In the genomic region with DNA sequence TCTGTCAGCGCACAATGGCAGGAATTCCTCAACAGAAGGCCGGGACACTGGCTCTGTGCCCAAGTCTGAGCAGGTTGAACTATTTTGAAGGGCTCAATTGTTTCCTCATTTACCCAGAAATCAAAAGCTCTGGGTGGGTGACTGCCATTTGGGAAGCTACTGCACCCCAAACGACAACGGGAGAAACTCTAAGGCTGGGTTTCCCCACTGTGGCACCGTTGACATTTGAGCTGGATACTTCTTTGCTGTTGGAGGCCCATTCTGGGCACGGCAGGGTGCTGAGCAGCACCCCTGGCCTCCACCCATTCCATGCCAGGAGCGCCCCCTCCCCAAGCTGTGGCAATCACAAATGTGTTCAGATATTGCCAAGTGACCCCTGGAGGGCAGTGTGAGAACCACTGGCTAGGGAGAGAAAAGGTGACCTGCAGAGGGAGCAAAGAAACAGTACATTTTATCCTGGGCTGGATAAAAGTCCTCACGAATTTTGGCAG, we compare ENCODE assay signal across 9 cellular contexts.
A peak's percentile ranks its signal among the peaks of the same experiment; 100 is the strongest.
DNase-seq lines count a peak whose midpoint lies in the region; ATAC-seq, FAIRE-seq and TF ChIP-seq lines count a peak whose summit lies in the region.
"Had no signal": no experiment of that assay in that cellular context is flagged by ENCODE, and none has a peak within 500 bp of the region (broad histone marks: within the 10 kb centered on the region; RNA-seq: fewer than 3 reads in every experiment).

No MANE protein-coding gene starts in this region.

- H3K9ac ChIP-seq in GM23248 (no peak overlapping the region), endothelial cell of umbilical vein (replicated peaks; ENCODE audit: extremely low read depth, insufficient read depth, low read length) (no peak overlapping the region), neural progenitor cell (no peak overlapping the region)

- H3K4me2 ChIP-seq in GM23248 (ENCODE audit: unreplicated experiment) (no peak overlapping the region), OCI-LY7 (ENCODE audit: low read length) (no peak overlapping the region), endothelial cell of umbilical vein (ENCODE audit: insufficient read depth, low read length) (no peak overlapping the region), neural progenitor cell (no peak overlapping the region)

- H3K9me1 ChIP-seq in endothelial cell of umbilical vein (replicated peaks; ENCODE audit: control insufficient read depth, extremely low read depth, insufficient read depth, low read length), result no peaks in the 10 kb centered on the region

- POLR2A ChIA-PET in OCI-LY7 (lab: Charles Lee) (no interaction called here), endothelial cell of umbilical vein (lab: Charles Lee) (interaction anchor here (1.4 kb wide), 1 partner anchor 9 kb away, joined by 5 read pairs; no protein-coding TSS in a partner anchor)

- no peak overlapping the region for H3K27ac ChIP-seq in GM23248
- H3K27ac ChIP-seq in OCI-LY7 (ENCODE audit: low read depth, low read length, poor library complexity, severe bottlenecking), result no peak overlapping the region
- H3K27ac ChIP-seq in endothelial cell of umbilical vein (ENCODE audit: insufficient read depth, low read depth, low read length), result no peak overlapping the region
- no peak overlapping the region for H3K27ac ChIP-seq in neural progenitor cell

- 49 to 58% methylated on average over 8 of the region's 8 CpGs for WGBS in GM23248 (ENCODE audit: low coverage in 1 of 2, low lambda C conversion rate in 2 of 2, missing lambda C conversion rate in 2 of 2), 2 experiments

- H3K27ac Mint-ChIP-seq in neural progenitor cell, result no peak overlapping the region
- H3K27ac Mint-ChIP-seq: activated naive CD4-positive, alpha-beta T cell treated with anti-CD3 and anti-CD28 coated beads, Interleukin-2, amount 50 U/mL, for 24 hours had no signal

- no peaks in the 10 kb centered on the region for H3K9me3 ChIP-seq in GM23248 (ENCODE audit: low read depth)
- H3K9me3 ChIP-seq in OCI-LY7 (ENCODE audit: low read length), result no peaks in the 10 kb centered on the region
- H3K9me3 ChIP-seq in endothelial cell of umbilical vein (replicated peaks; ENCODE audit: control insufficient read depth, insufficient read depth, low read length), result no peaks in the 10 kb centered on the region
- no peaks in the 10 kb centered on the region for H3K9me3 ChIP-seq in neural progenitor cell (ENCODE audit: low read depth)

- dilution Hi-C loops in endothelial cell of umbilical vein (cut with MboI; ENCODE audit: extremely low pct_ligation_motif_present, low sequenced_read_pairs), result loop anchor here (25.0 kb wide), 1 partner anchor 90 kb away; a partner anchor contains a TSS

- H3K79me2 ChIP-seq in GM23248 (ENCODE audit: insufficient read depth), result peaks cover 8% of the 10 kb centered on the region; the same call in 1 of the 2 replicates
- H3K79me2 ChIP-seq in OCI-LY7 (ENCODE audit: insufficient read depth, low read depth, low read length), result no peaks in the 10 kb centered on the region
- no peaks in the 10 kb centered on the region for H3K79me2 ChIP-seq in endothelial cell of umbilical vein (ENCODE audit: control insufficient read depth, insufficient read depth, low read length)
- H3K79me2 ChIP-seq in neural progenitor cell (ENCODE audit: low read depth), result no peaks in the 10 kb centered on the region

- no peaks in the 10 kb centered on the region for H3K9me2 ChIP-seq in GM23248 (ENCODE audit: insufficient read depth)
- no peaks in the 10 kb centered on the region for H3K9me2 ChIP-seq in OCI-LY7 (ENCODE audit: insufficient read depth, low read length)

- H3K4me1 Mint-ChIP-seq in neural progenitor cell, result peaks cover 11% of the 10 kb centered on the region

- peaks cover 11% of the 10 kb centered on the region for H3K9me3 Mint-ChIP-seq in neural progenitor cell
- H3K9me3 Mint-ChIP-seq: activated naive CD4-positive, alpha-beta T cell treated with anti-CD3 and anti-CD28 coated beads, Interleukin-2, amount 50 U/mL, for 24 hours had no signal

- H3K4me3 Mint-ChIP-seq in neural progenitor cell, result peak overlapping the region; percentile 35
- H3K4me3 Mint-ChIP-seq: activated naive CD4-positive, alpha-beta T cell treated with anti-CD3 and anti-CD28 coated beads, Interleukin-2, amount 50 U/mL, for 24 hours had no signal

- H3F3A ChIP-seq in GM23248 (ENCODE audit: insufficient read depth) (no peaks in the 10 kb centered on the region), neural progenitor cell (ENCODE audit: low read depth) (no peaks in the 10 kb centered on the region)

- H3K36me3 Mint-ChIP-seq in neural progenitor cell, result peaks cover 17% of the 10 kb centered on the region

- in situ Hi-C loops in GM23248 (cut with MboI), result loop anchor here (10.0 kb wide), 1 partner anchor 77 kb away; no protein-coding TSS in a partner anchor

- no peaks in the 10 kb centered on the region for H4K20me1 ChIP-seq in GM23248 (ENCODE audit: insufficient read depth)
- no peaks in the 10 kb centered on the region for H4K20me1 ChIP-seq in OCI-LY7 (ENCODE audit: insufficient read depth, low read length)
- no peaks in the 10 kb centered on the region for H4K20me1 ChIP-seq in endothelial cell of umbilical vein (replicated peaks; ENCODE audit: control insufficient read depth, extremely low read depth, insufficient read depth, low read length)
- no peaks in the 10 kb centered on the region for H4K20me1 ChIP-seq in neural progenitor cell (ENCODE audit: low read depth)

- intact Hi-C loops in OCI-LY7 (cut with micrococcal nuclease; ENCODE audit: unreplicated experiment) (no loop called here), endothelial cell of umbilical vein (cut with micrococcal nuclease) (loop anchor here (1.0 to 5.0 kb wide), 5 partner anchors 60 to 375 kb away; a partner anchor contains a TSS)

- ATAC-seq in HG02588 (IDR thresholded peaks at IDR 0.05; ENCODE audit: unreplicated experiment) (no peak), GM18858 (IDR thresholded peaks at IDR 0.05; ENCODE audit: unreplicated experiment) (no peak)

- no peak for TF ChIP-seq POLR2A in endothelial cell of umbilical vein (IDR thresholded peaks at IDR 0.05; ENCODE audit: low read depth, low read length)

- H3K4me3 ChIP-seq in GM23248 (no peak overlapping the region), OCI-LY7 (ENCODE audit: low read depth, low read length, poor library complexity, severe bottlenecking) (no peak overlapping the region), endothelial cell of umbilical vein (replicated peaks in 1 of 3; ENCODE audit: insufficient read depth in 1 of 3, low read depth in 1 of 3, low read length in 3 of 3) (no peak overlapping the region), neural progenitor cell (no peak overlapping the region)

- H2AFZ ChIP-seq in GM23248 (no peak overlapping the region), OCI-LY7 (ENCODE audit: low read length) (no peak overlapping the region), endothelial cell of umbilical vein (ENCODE audit: low read depth, low read length) (no peak overlapping the region), neural progenitor cell (replicated peaks) (no peak overlapping the region)

- H3K27me3 Mint-ChIP-seq in neural progenitor cell (ENCODE audit: insufficient read depth, low read depth), result peaks cover 2% of the 10 kb centered on the region
- H3K27me3 Mint-ChIP-seq: activated naive CD4-positive, alpha-beta T cell treated with anti-CD3 and anti-CD28 coated beads, Interleukin-2, amount 50 U/mL, for 24 hours had no signal

- BruUV-seq in OCI-LY7 (replicated peaks; lab: Mats Ljungman, UMichigan), result no TSS peak
- BruUV-seq in endothelial cell of umbilical vein (replicated peaks; lab: Mats Ljungman, UMichigan), result no TSS peak

- H3K4me1 ChIP-seq in GM23248 (ENCODE audit: insufficient read depth) (no peaks in the 10 kb centered on the region), OCI-LY7 (ENCODE audit: insufficient read depth, low read length, poor library complexity, severe bottlenecking) (no peaks in the 10 kb centered on the region), endothelial cell of umbilical vein (ENCODE audit: control insufficient read depth, extremely low read depth, insufficient read depth, low read length) (peaks cover 4% of the 10 kb centered on the region), neural progenitor cell (peaks cover 5% of the 10 kb centered on the region)

- H3K27me3 ChIP-seq in GM23248 (replicated peaks; ENCODE audit: insufficient read depth), result no peaks in the 10 kb centered on the region
- H3K27me3 ChIP-seq in endothelial cell of umbilical vein (ENCODE audit: control insufficient read depth in 2 of 2, insufficient read depth in 2 of 2, low read length in 2 of 2), result no peaks in the 10 kb centered on the region
- peaks cover 26% of the 10 kb centered on the region for H3K27me3 ChIP-seq in neural progenitor cell

- H3K36me3 ChIP-seq in GM23248 (ENCODE audit: low read depth) (no peaks in the 10 kb centered on the region), OCI-LY7 (ENCODE audit: insufficient read depth, low read length) (no peaks in the 10 kb centered on the region), endothelial cell of umbilical vein (ENCODE audit: control insufficient read depth in 2 of 2, extremely low read depth in 1 of 2, insufficient read depth in 2 of 2, low read length in 2 of 2) (peaks cover 0 to 3% of the 10 kb centered on the region in 2 experiments), neural progenitor cell (no peaks in the 10 kb centered on the region)

- FAIRE-seq in endothelial cell of umbilical vein (lab: Jason Lieb, UNC), result peak; percentile 62

- DNase-seq in 8988T, result peak; percentile 46
- peak; percentile 76 for DNase-seq in GM23248
- peak; percentile 36 for DNase-seq in OCI-LY7 (ENCODE audit: low spot score)
- DNase-seq in endothelial cell of umbilical vein (ENCODE audit: low read depth, low spot score), result peak; percentile 67
- peak; percentile 80 for DNase-seq in neural progenitor cell (ENCODE audit: low spot score)
- DNase-seq in activated CD4-positive, alpha-beta T cell treated with anti-CD3 and anti-CD28 coated beads, Interleukin-2, amount 50 U/mL, for 4 hours, result no peak

- CTCF ChIA-PET in OCI-LY7 (lab: Charles Lee; ENCODE audit: unreplicated experiment) (interaction anchor here (1.0 kb wide), 1 partner anchor 78 kb away, joined by 3 read pairs; no protein-coding TSS in a partner anchor), endothelial cell of umbilical vein (lab: Charles Lee) (interaction anchor here (0.6 to 6.9 kb wide), 38 partner anchors 9 to 378 kb away, joined by 3 to 340 read pairs (median 5); no protein-coding TSS in a partner anchor)

- TF ChIP-seq CTCF in OCI-LY7 (conservative IDR thresholded peaks at IDR 0.05; ENCODE audit: low read length) (peak; percentile 71), endothelial cell of umbilical vein (IDR thresholded peaks at IDR 0.05; ENCODE audit: extremely low read depth in 1 of 2, insufficient read depth in 1 of 2, low read depth in 1 of 2, low read length in 2 of 2) (peak; percentile 67 to 73), neural progenitor cell (IDR thresholded peaks at IDR 0.05) (peak; percentile 82)

TF ChIP-seq in endothelial cell of umbilical vein, 7 proteins besides CTCF, POLR2A, EP300 and RAD21 (continues in another document):
- TF ChIP-seq, protein P1, sequence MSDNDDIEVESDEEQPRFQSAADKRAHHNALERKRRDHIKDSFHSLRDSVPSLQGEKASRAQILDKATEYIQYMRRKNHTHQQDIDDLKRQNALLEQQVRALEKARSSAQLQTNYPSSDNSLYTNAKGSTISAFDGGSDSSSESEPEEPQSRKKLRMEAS (IDR thresholded peaks at IDR 0.05; ENCODE audit: insufficient read depth, insufficient read length), result no peak
- TF ChIP-seq FOS (IDR thresholded peaks at IDR 0.05; ENCODE audit: borderline replicate concordance, insufficient read depth, low read length) (no peak), POLR2AphosphoS5 (IDR thresholded peaks at IDR 0.05; ENCODE audit: insufficient read depth, low read depth, low read length) (no peak)

Comparison
In these comparisons a context has a peak if more than half of its experiments do, and no peak if none do; other contexts are left out.
1. DNase-seq: peak in 8988T (single experiment), GM23248 (single experiment), OCI-LY7 (single experiment), endothelial cell of umbilical vein (single experiment) and neural progenitor cell (single experiment); none in activated CD4-positive, alpha-beta T cell treated with anti-CD3 and anti-CD28 coated beads, Interleukin-2, amount 50 U/mL, for 4 hours (0 of 2).
2. Peak in every context shown above with its lines, with median percentiles within 50 percentile points of each other: CTCF ChIP-seq.